ENCODE assay signal across 13 cellular contexts in genomic region chr12:67910360-67911292, GRCh38.
DNase-seq lines count a peak whose midpoint lies in the region; ATAC-seq, FAIRE-seq and TF ChIP-seq lines count a peak whose summit lies in the region.
"Had no signal": no experiment of that assay in that cellular context is flagged by ENCODE, and none has a peak within 500 bp of the region (broad histone marks: within the 10 kb centered on the region; RNA-seq: fewer than 3 reads in every experiment).

No MANE protein-coding gene starts in this region.

- TF ChIP-seq CTCF in fibroblast of mammary gland (conservative IDR thresholded peaks at IDR 0.05; ENCODE audit: control insufficient read depth, insufficient read depth, low read depth, low read length) (no peak), glutamatergic neuron (IDR thresholded peaks at IDR 0.05; ENCODE audit: partially characterized antibody, unreplicated experiment) (no peak)

- H3K27ac Mint-ChIP-seq in glutamatergic neuron (ENCODE audit: unreplicated experiment) (no peak overlapping the region), T-cell (peak overlapping the region in 1 of 2 donors; percentile 23)
- no peak overlapping the region for H3K27ac Mint-ChIP-seq in activated CD8-positive, alpha-beta T cell treated with anti-CD3 and anti-CD28 coated beads, Interleukin-2, amount 10 ng/mL, durations not matched to agents 7 days and 5 days
- H3K27ac Mint-ChIP-seq: activated T-helper 17 cell treated with anti-CD3 and anti-CD28 coated beads, Interleukin-2, amount 50 U/mL, for 72 hours; effector memory CD8-positive, alpha-beta T cell; stimulated activated naive B cell treated with anti-CD40 and anti-IgM and Interleukin-4, amounts not matched to agents 10 μg/mL and 1 μg/mL and 100 μg/mL, for 72 hours had no signal

- H3K4me3 ChIP-seq in fibroblast of mammary gland (ENCODE audit: control insufficient read depth, low read depth, low read length) = no peak overlapping the region

- H3K4me1 Mint-ChIP-seq in glutamatergic neuron (ENCODE audit: low read depth, unreplicated experiment) (no peaks in the 10 kb centered on the region), T-cell (no peaks in the 10 kb centered on the region)
- no peaks in the 10 kb centered on the region for H3K4me1 Mint-ChIP-seq in activated CD8-positive, alpha-beta T cell treated with anti-CD3 and anti-CD28 coated beads, Interleukin-2, amount 10 ng/mL, durations not matched to agents 7 days and 5 days (ENCODE audit: low read depth)
- H3K4me1 Mint-ChIP-seq: activated T-helper 17 cell treated with anti-CD3 and anti-CD28 coated beads, Interleukin-2, amount 50 U/mL, for 72 hours; stimulated activated naive B cell treated with anti-CD40 and anti-IgM and Interleukin-4, amounts not matched to agents 10 μg/mL and 1 μg/mL and 100 μg/mL, for 72 hours had no signal

- POLR2A ChIA-PET in activated CD8-positive, alpha-beta T cell treated with anti-CD3 and anti-CD28 coated beads, Interleukin-2, amount 10 ng/mL, durations not matched to agents 7 days and 5 days (lab: Charles Lee) = no interaction called here
- POLR2A ChIA-PET in T-cell (lab: Charles Lee) = no interaction called here

- peak; percentile 99 for FAIRE-seq in RCC 7860 (lab: Jason Lieb, UNC)
- FAIRE-seq: HepG2 had no signal

- no peaks in the 10 kb centered on the region for H3K9me3 Mint-ChIP-seq in glutamatergic neuron (ENCODE audit: unreplicated experiment)
- peaks cover 7% of the 10 kb centered on the region for H3K9me3 Mint-ChIP-seq in activated CD8-positive, alpha-beta T cell treated with anti-CD3 and anti-CD28 coated beads, Interleukin-2, amount 10 ng/mL, durations not matched to agents 7 days and 5 days (ENCODE audit: insufficient read depth)
- peaks cover 0 to 5% (median 0%) of the 10 kb centered on the region in 3 donors for H3K9me3 Mint-ChIP-seq in T-cell
- H3K9me3 Mint-ChIP-seq: effector memory CD8-positive, alpha-beta T cell had no signal

- DNase-seq in GM03348 (ENCODE audit: low spot score) = peak; percentile 72
- peak; percentile 98 for DNase-seq in RCC 7860 (ENCODE audit: low spot score)
- peak; percentile 98 for DNase-seq in fibroblast of mammary gland (ENCODE audit: low read depth)
- DNase-seq in renal cortical epithelial cell (ENCODE audit: low read depth) = peak; percentile 95
- no peak for DNase-seq in glutamatergic neuron
- no peak for DNase-seq in activated CD8-positive, alpha-beta T cell treated with anti-CD3 and anti-CD28 coated beads, Interleukin-2, amount 10 ng/mL, durations not matched to agents 7 days and 5 days
- DNase-seq in T-cell = no peak
- DNase-seq: effector memory CD8-positive, alpha-beta T cell; NCI-H510A treated with DMSO at 0.1 percent for 48 hours; stimulated activated naive B cell treated with anti-CD40 and anti-IgM and Interleukin-4, amounts not matched to agents 10 μg/mL and 1 μg/mL and 100 μg/mL, for 72 hours had no signal

- no peak overlapping the region for H3K4me3 Mint-ChIP-seq in glutamatergic neuron (ENCODE audit: unreplicated experiment)
- H3K4me3 Mint-ChIP-seq in activated CD8-positive, alpha-beta T cell treated with anti-CD3 and anti-CD28 coated beads, Interleukin-2, amount 10 ng/mL, durations not matched to agents 7 days and 5 days = no peak overlapping the region
- H3K4me3 Mint-ChIP-seq in T-cell = no peak overlapping the region
- H3K4me3 Mint-ChIP-seq: activated T-helper 17 cell treated with anti-CD3 and anti-CD28 coated beads, Interleukin-2, amount 50 U/mL, for 72 hours; effector memory CD8-positive, alpha-beta T cell; stimulated activated naive B cell treated with anti-CD40 and anti-IgM and Interleukin-4, amounts not matched to agents 10 μg/mL and 1 μg/mL and 100 μg/mL, for 72 hours had no signal

- H3K36me3 Mint-ChIP-seq in glutamatergic neuron (ENCODE audit: unreplicated experiment) (no peaks in the 10 kb centered on the region), T-cell (no peaks in the 10 kb centered on the region)
- no peaks in the 10 kb centered on the region for H3K36me3 Mint-ChIP-seq in activated CD8-positive, alpha-beta T cell treated with anti-CD3 and anti-CD28 coated beads, Interleukin-2, amount 10 ng/mL, durations not matched to agents 7 days and 5 days (ENCODE audit: low read depth)
- H3K36me3 Mint-ChIP-seq: stimulated activated naive B cell treated with anti-CD40 and anti-IgM and Interleukin-4, amounts not matched to agents 10 μg/mL and 1 μg/mL and 100 μg/mL, for 72 hours had no signal

- CTCF ChIA-PET in activated CD8-positive, alpha-beta T cell treated with anti-CD3 and anti-CD28 coated beads, Interleukin-2, amount 10 ng/mL, durations not matched to agents 7 days and 5 days (lab: Charles Lee) = interaction anchor here (1.1 kb wide), 1 partner anchor 434 kb away, joined by 3 read pairs; no protein-coding TSS in a partner anchor
- CTCF ChIA-PET in T-cell (lab: Charles Lee) = no interaction called here

- H3K27me3 Mint-ChIP-seq in glutamatergic neuron (ENCODE audit: unreplicated experiment) (peaks cover 1% of the 10 kb centered on the region), T-cell (peaks cover 0 to 5% of the 10 kb centered on the region in 2 donors)
- no peaks in the 10 kb centered on the region for H3K27me3 Mint-ChIP-seq in activated CD8-positive, alpha-beta T cell treated with anti-CD3 and anti-CD28 coated beads, Interleukin-2, amount 10 ng/mL, durations not matched to agents 7 days and 5 days (ENCODE audit: low read depth)

- no peak for ATAC-seq in GM21367 (IDR thresholded peaks at IDR 0.05; ENCODE audit: unreplicated experiment)
- no peak for ATAC-seq in activated CD8-positive, alpha-beta T cell treated with anti-CD3 and anti-CD28 coated beads, Interleukin-2, amount 10 ng/mL, durations not matched to agents 7 days and 5 days
- no peak for ATAC-seq in T-cell (replicated peaks in 1 of 4)
- ATAC-seq: activated T-helper 17 cell treated with anti-CD3 and anti-CD28 coated beads, Interleukin-2, amount 50 U/mL, for 72 hours; effector memory CD8-positive, alpha-beta T cell; HepG2; stimulated activated naive B cell treated with anti-CD40 and anti-IgM and Interleukin-4, amounts not matched to agents 10 μg/mL and 1 μg/mL and 100 μg/mL, for 72 hours had no signal

Comparison
In these comparisons a context has a peak if more than half of its experiments do, and no peak if none do; other contexts are left out.
1. DNase-seq: peak in GM03348 (single experiment), RCC 7860 (single experiment), fibroblast of mammary gland (single experiment) and renal cortical epithelial cell (single experiment); none in glutamatergic neuron (single experiment), activated CD8-positive, alpha-beta T cell treated with anti-CD3 and anti-CD28 coated beads, Interleukin-2, amount 10 ng/mL, durations not matched to agents 7 days and 5 days (single experiment) and T-cell (0 of 34).